Comparison of ENCODE assay signal across 16 cellular contexts in the genomic region with DNA sequence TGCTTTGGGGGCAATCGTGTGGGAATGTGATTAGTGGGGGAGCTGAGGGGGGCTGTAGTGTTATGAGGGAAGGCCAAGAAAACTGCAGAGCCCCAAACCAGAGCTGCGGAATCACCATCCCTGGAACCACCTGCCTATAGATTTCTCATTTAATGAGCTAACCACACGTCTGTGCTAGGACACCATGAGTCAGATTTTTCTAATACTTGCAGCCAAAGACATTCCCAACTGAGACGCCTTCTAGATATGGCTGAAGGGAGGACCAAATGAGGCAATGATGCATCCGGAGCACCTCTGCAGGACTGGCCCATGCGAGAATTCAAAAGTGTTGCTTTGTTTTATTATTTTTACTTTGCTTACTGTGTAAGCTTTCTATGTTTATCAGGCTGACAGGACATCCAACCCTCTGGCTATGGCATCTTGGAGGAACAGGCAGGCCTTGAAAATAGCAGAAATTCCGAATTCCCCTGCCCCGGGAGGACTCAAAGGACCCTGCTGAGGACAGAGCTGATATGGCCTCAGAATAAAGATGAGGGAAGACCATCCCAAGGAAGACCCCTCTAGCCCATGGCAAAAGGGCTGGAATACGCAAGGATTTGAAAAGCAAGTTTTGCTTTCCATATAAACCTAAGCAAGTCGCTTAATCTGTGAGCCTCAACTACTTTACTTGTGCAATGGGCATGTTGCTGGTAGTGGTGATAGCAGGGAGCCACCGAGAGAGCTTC. TPM values are rescaled to one million over a fixed set of nuclear protein-coding genes. Genes with fewer than 3 reads are reported as not detected.
A peak's percentile ranks its signal among the peaks of the same experiment; 100 is the strongest.
DNase-seq lines count a peak whose midpoint lies in the region; ATAC-seq and TF ChIP-seq lines count a peak whose summit lies in the region.
"Had no signal": no experiment of that assay in that cellular context is flagged by ENCODE, and none has a peak within 500 bp of the region (broad histone marks: within the 10 kb centered on the region; RNA-seq: fewer than 3 reads in every experiment).

No MANE protein-coding gene starts in this region.

- H2BK20ac ChIP-seq in H9 (ENCODE audit: low read depth, low read length, poor library complexity, severe bottlenecking), result peak overlapping the region; percentile 34

- H4K8ac ChIP-seq in H9 (replicated peaks; ENCODE audit: insufficient read length, low read depth, low read length), result no peak overlapping the region

- H3T11ph ChIP-seq in H9 (ENCODE audit: low read length), result no peak overlapping the region

- H3K4me1 ChIP-seq in H9 (ENCODE audit: insufficient read depth, low read length) (peaks cover 5% of the 10 kb centered on the region), SJCRH30 (peaks cover 58% of the 10 kb centered on the region)

- H4K20me1 ChIP-seq in H9 (ENCODE audit: control insufficient read depth, insufficient read depth, insufficient read length), result no peaks in the 10 kb centered on the region

- no peak overlapping the region for H3K18ac ChIP-seq in H9 (ENCODE audit: insufficient read length, low read depth, low read length)

- no peaks in the 10 kb centered on the region for H3K9me3 Mint-ChIP-seq in H9
- H3K9me3 Mint-ChIP-seq in stimulated activated effector memory CD8-positive, alpha-beta T cell treated with anti-CD3 and anti-CD28 coated beads, Interleukin-12 subunit alpha, Interleukin-12 subunit beta, amount 100 ng/mL, for 72 hours, result no peaks in the 10 kb centered on the region
- H3K9me3 Mint-ChIP-seq in progenitor cell of endocrine pancreas (ENCODE audit: low read depth), result no peaks in the 10 kb centered on the region

- H4K5ac ChIP-seq in H9 (ENCODE audit: insufficient read length, low read depth, low read length), result no peak overlapping the region

- H3K27ac Mint-ChIP-seq in H9 (peak overlapping the region in 1 of 3 experiments; percentile 39; a peak in 2 of 7 replicates), progenitor cell of endocrine pancreas (no peak overlapping the region)
- H3K27ac Mint-ChIP-seq in stimulated activated effector memory CD8-positive, alpha-beta T cell treated with anti-CD3 and anti-CD28 coated beads, Interleukin-12 subunit alpha, Interleukin-12 subunit beta, amount 100 ng/mL, for 72 hours, result peak overlapping the region; percentile 1
- H3K27ac Mint-ChIP-seq: activated CD4-positive, alpha-beta memory T cell treated with anti-CD3 and anti-CD28 coated beads for 36 hours had no signal

- H3K23me2 ChIP-seq in H9 (ENCODE audit: insufficient read length, low read depth, low read length, poor library complexity, severe bottlenecking), result peaks cover 11% of the 10 kb centered on the region

- H3K79me2 ChIP-seq in H9 (ENCODE audit: insufficient read depth, low read length), result no peaks in the 10 kb centered on the region

- H3K79me1 ChIP-seq in H9 (ENCODE audit: insufficient read depth, low read depth, low read length, poor library complexity, severe bottlenecking), result no peaks in the 10 kb centered on the region

- ATAC-seq in stimulated activated effector memory CD8-positive, alpha-beta T cell treated with anti-CD3 and anti-CD28 coated beads, Interleukin-12 subunit alpha, Interleukin-12 subunit beta, amount 100 ng/mL, for 72 hours, result no peak
- no peak for ATAC-seq in HG03108 (IDR thresholded peaks at IDR 0.05; ENCODE audit: unreplicated experiment)
- ATAC-seq: left lung had no signal

- TF ChIP-seq CTCF in H9 (conservative IDR thresholded peaks at IDR 0.05), result no peak
- no peak for TF ChIP-seq CTCF in fibroblast of the aortic adventitia (IDR thresholded peaks at IDR 0.05; ENCODE audit: insufficient read depth, low read length)
- TF ChIP-seq CTCF in progenitor cell of endocrine pancreas (IDR thresholded peaks at IDR 0.05; ENCODE audit: unreplicated experiment), result no peak

- H3K36me3 ChIP-seq in SJCRH30, result no peaks in the 10 kb centered on the region
- H3K36me3 ChIP-seq: left lung had no signal

- no peak overlapping the region for H2BK15ac ChIP-seq in H9 (ENCODE audit: low read depth, low read length)

- H3K36me3 Mint-ChIP-seq in H9 (ENCODE audit: insufficient read depth in 1 of 3, low read depth in 3 of 3), result no peaks in the 10 kb centered on the region; a peak in 1 of 7 replicates
- peaks cover 6% of the 10 kb centered on the region for H3K36me3 Mint-ChIP-seq in stimulated activated effector memory CD8-positive, alpha-beta T cell treated with anti-CD3 and anti-CD28 coated beads, Interleukin-12 subunit alpha, Interleukin-12 subunit beta, amount 100 ng/mL, for 72 hours
- no peaks in the 10 kb centered on the region for H3K36me3 Mint-ChIP-seq in progenitor cell of endocrine pancreas (ENCODE audit: insufficient read depth)
- H3K36me3 Mint-ChIP-seq: activated CD4-positive, alpha-beta memory T cell treated with anti-CD3 and anti-CD28 coated beads for 36 hours had no signal

- no peak overlapping the region for H3K56ac ChIP-seq in H9 (ENCODE audit: insufficient read length, low read depth, low read length)

- no peak overlapping the region for H3K4me2 ChIP-seq in H9 (ENCODE audit: insufficient read depth, insufficient read length, low read length)

- H3K23ac ChIP-seq in H9 (ENCODE audit: insufficient read length, low read depth, low read length), result no peak overlapping the region

- no peak overlapping the region for H2BK5ac ChIP-seq in H9 (ENCODE audit: insufficient read length, low read length)

- no peak overlapping the region for H2BK12ac ChIP-seq in H9 (ENCODE audit: insufficient read length, low read depth, low read length)

- DNase-seq in H9 (no peak), SJCRH30 (peak; percentile 63 to 78), fibroblast of the aortic adventitia (ENCODE audit: low read depth) (peak; percentile 83), progenitor cell of endocrine pancreas (ENCODE audit: low spot score, unreplicated experiment) (no peak), kidney tubule cell (ENCODE audit: low spot score) (no peak), islet precursor cell (no peak)
- no peak for DNase-seq in stimulated activated effector memory CD8-positive, alpha-beta T cell treated with anti-CD3 and anti-CD28 coated beads, Interleukin-12 subunit alpha, Interleukin-12 subunit beta, amount 100 ng/mL, for 72 hours (ENCODE audit: low spot score in 2 of 2)
- DNase-seq: activated CD4-positive, alpha-beta memory T cell treated with anti-CD3 and anti-CD28 coated beads for 36 hours; DMS 273 treated with DMSO at 0.1 percent for 48 hours; dorsolateral prefrontal cortex; left lung; naive B cell; NCI-H187; NCI-H524 treated with DMSO at 0.1 percent for 48 hours; OCI-M1 had no signal

- no peak overlapping the region for H3K4ac ChIP-seq in H9 (ENCODE audit: low read depth, low read length)

- peaks cover 4% of the 10 kb centered on the region for H3K27me3 Mint-ChIP-seq in H9 (ENCODE audit: low read depth)
- peaks cover 6% of the 10 kb centered on the region for H3K27me3 Mint-ChIP-seq in progenitor cell of endocrine pancreas

- H3K4me1 Mint-ChIP-seq in H9 (peaks cover 30 to 63% of the 10 kb centered on the region in 2 experiments), progenitor cell of endocrine pancreas (ENCODE audit: low read depth) (peaks cover 19% of the 10 kb centered on the region)
- H3K4me1 Mint-ChIP-seq in stimulated activated effector memory CD8-positive, alpha-beta T cell treated with anti-CD3 and anti-CD28 coated beads, Interleukin-12 subunit alpha, Interleukin-12 subunit beta, amount 100 ng/mL, for 72 hours, result peaks cover 43% of the 10 kb centered on the region

- WGBS in H9 (ENCODE audit: extremely low coverage, insufficient read length, low lambda C conversion rate), result no CpG with 5 or more reads among the region's 11 CpGs

- H2AFZ ChIP-seq in H9 (ENCODE audit: low read length), result no peak overlapping the region

- no peak overlapping the region for H2BK120ac ChIP-seq in H9 (ENCODE audit: low read depth, low read length, poor library complexity, severe bottlenecking)

- H3K9me3 ChIP-seq in H9 (ENCODE audit: control insufficient read depth, low read depth, low read length) (no peaks in the 10 kb centered on the region), SJCRH30 (replicated peaks) (no peaks in the 10 kb centered on the region)
- H3K9me3 ChIP-seq: left lung had no signal

- H3K4me3 Mint-ChIP-seq in H9 (no peak overlapping the region), progenitor cell of endocrine pancreas (ENCODE audit: low read depth) (no peak overlapping the region)
- H3K4me3 Mint-ChIP-seq in stimulated activated effector memory CD8-positive, alpha-beta T cell treated with anti-CD3 and anti-CD28 coated beads, Interleukin-12 subunit alpha, Interleukin-12 subunit beta, amount 100 ng/mL, for 72 hours, result no peak overlapping the region
- H3K4me3 Mint-ChIP-seq: activated CD4-positive, alpha-beta memory T cell treated with anti-CD3 and anti-CD28 coated beads for 36 hours; naive B cell had no signal

- H3K9ac ChIP-seq in H9 (ENCODE audit: extremely low read depth, insufficient read length, low read length), result no peak overlapping the region

- H3K27me3 ChIP-seq in H9 (ENCODE audit: insufficient read depth, low read length), result no peaks in the 10 kb centered on the region
- H3K27me3 ChIP-seq in SJCRH30, result no peaks in the 10 kb centered on the region

- H2AK5ac ChIP-seq in H9 (ENCODE audit: insufficient read length, low read length), result no peak overlapping the region

- H3K4me3 ChIP-seq in SJCRH30, result no peak overlapping the region
- H3K4me3 ChIP-seq in fibroblast of the aortic adventitia (ENCODE audit: low read depth, low read length), result no peak overlapping the region
- H3K4me3 ChIP-seq: dorsolateral prefrontal cortex, left lung had no signal

- no peak overlapping the region for H3K27ac ChIP-seq in H9 (ENCODE audit: insufficient read length, low read depth, low read length)
- H3K27ac ChIP-seq in SJCRH30, result peak overlapping the region; percentile 21
- H3K27ac ChIP-seq: dorsolateral prefrontal cortex, left lung had no signal

- H3K14ac ChIP-seq in H9 (ENCODE audit: insufficient read depth, low read length), result no peak overlapping the region

- H4K91ac ChIP-seq in H9 (ENCODE audit: insufficient read length, low read depth, low read length), result no peak overlapping the region

RNA-seq across cellular contexts. Expression of a gene that starts 3.1 kb away (rescaled TPM):
- total RNA-seq in H9 (2021) (18.9 and 20.0 TPM in 2 replicates), fibroblast of the aortic adventitia (ENCODE audit: low replicate concordance) (279 and 1,011 TPM in 2 replicates), progenitor cell of endocrine pancreas (18.4 and 19.3 TPM in 2 replicates)
- total RNA-seq in SJCRH30 (2014; rRNA removed; shearing (Covaris generic)), result 0.28 and 0.56 TPM in 2 replicates

Comparison
In these comparisons a context has a peak if more than half of its experiments do, and no peak if none do; other contexts are left out.
1. DNase-seq: peak in SJCRH30 (2 of 2) and fibroblast of the aortic adventitia (single experiment); none in H9 (single experiment), stimulated activated effector memory CD8-positive, alpha-beta T cell treated with anti-CD3 and anti-CD28 coated beads, Interleukin-12 subunit alpha, Interleukin-12 subunit beta, amount 100 ng/mL, for 72 hours (0 of 2), progenitor cell of endocrine pancreas (single experiment), kidney tubule cell (single experiment) and islet precursor cell (single experiment).
2. RNA of a gene that starts 3.1 kb away (total RNA-seq): 279 to 1,011 TPM in fibroblast of the aortic adventitia; 18.9 to 20.0 TPM in H9, 18.4 to 19.3 TPM in progenitor cell of endocrine pancreas and 0.28 to 0.56 TPM in SJCRH30; every median in the first group is over 10 times any median in the second.